In genomic region chr17:4553669-4554068, GRCh38 we compare ENCODE assay signal across 12 cellular contexts. TPM values are rescaled to one million over a fixed set of nuclear protein-coding genes. Genes with fewer than 3 reads are reported as not detected.
A peak's percentile ranks its signal among the peaks of the same experiment; 100 is the strongest.
DNase-seq lines count a peak whose midpoint lies in the region; ATAC-seq and TF ChIP-seq lines count a peak whose summit lies in the region.
"Had no signal": no experiment of that assay in that cellular context is flagged by ENCODE, and none has a peak within 500 bp of the region (broad histone marks: within the 10 kb centered on the region; RNA-seq: fewer than 3 reads in every experiment).

No MANE protein-coding gene starts in this region.

- peak overlapping the region; percentile 93 for H3K9ac ChIP-seq in SK-N-MC (ENCODE audit: insufficient read length)

- H3K4me3 ChIP-seq in SK-N-MC: peak overlapping the region; percentile 99
- H3K4me3 ChIP-seq in fibroblast of the aortic adventitia (ENCODE audit: low read depth, low read length): peak overlapping the region; percentile 80
- peak overlapping the region in 5 of 8 donors; percentile 72 to 100 (median 95) for H3K4me3 ChIP-seq in spleen

- H3K9me3 Mint-ChIP-seq in activated T-cell treated with anti-CD3 and anti-CD28 coated beads, Interleukin-2, amount 50 U/mL, for 4 hours: no peaks in the 10 kb centered on the region

- no peak for DNase-seq in activated T-cell treated with anti-CD3 and anti-CD28 coated beads, Interleukin-2, amount 50 U/mL, for 4 hours
- DNase-seq in activated T-cell treated with anti-CD3 and anti-CD28 coated beads for 4 hours (no peak), SK-N-MC (ENCODE audit: low read depth, low spot score) (no peak), fibroblast of the aortic adventitia (ENCODE audit: low read depth) (no peak), spleen (peak; percentile 64), AG08395 (ENCODE audit: low spot score) (no peak), DMS153 treated with DMSO at 0.1 percent for 48 hours (lab: John Stamatoyannopoulos, UW; ENCODE audit: unreplicated experiment) (no peak), DMS 273 treated with DMSO at 0.1 percent for 48 hours (lab: John Stamatoyannopoulos, UW) (no peak)
- DNase-seq: NCI-H510A had no signal

- H3K4me1 ChIP-seq in spleen: peaks cover 11 to 44% (median 27%) of the 10 kb centered on the region in 6 donors

- H3K27ac ChIP-seq in SK-N-MC (no peak overlapping the region), spleen (no peak overlapping the region)
- H3K27ac ChIP-seq: esophagus muscularis mucosa had no signal

- H3K36me3 ChIP-seq in SK-N-MC (ENCODE audit: insufficient read depth, low read length) (peaks cover 53% of the 10 kb centered on the region), spleen (peaks cover 3 to 55% (median 50%) of the 10 kb centered on the region in 6 donors)

- peak overlapping the region; percentile 95 for H3K4me3 Mint-ChIP-seq in activated T-cell treated with anti-CD3 and anti-CD28 coated beads, Interleukin-2, amount 50 U/mL, for 4 hours

- H3K27me3 Mint-ChIP-seq in activated T-cell treated with anti-CD3 and anti-CD28 coated beads, Interleukin-2, amount 50 U/mL, for 4 hours (ENCODE audit: low read depth): no peaks in the 10 kb centered on the region

- H3K9me3 ChIP-seq in SK-N-MC (ENCODE audit: low read depth, low read length) (no peaks in the 10 kb centered on the region), spleen (no peaks in the 10 kb centered on the region)
- H3K9me3 ChIP-seq: esophagus muscularis mucosa had no signal

- TF ChIP-seq CTCF in fibroblast of the aortic adventitia (IDR thresholded peaks at IDR 0.05; ENCODE audit: insufficient read depth, low read length) (no peak), spleen (IDR thresholded peaks at IDR 0.05 in 8 of 11, conservative IDR thresholded peaks at IDR 0.05 in 3 of 11) (no peak)

- no peak for ATAC-seq in activated T-cell treated with anti-CD3 and anti-CD28 coated beads, Interleukin-2, amount 50 U/mL, for 4 hours

- intact Hi-C loops in spleen (cut with DNase I; ENCODE audit: low total_unique reads): no loop called here

- H3K4me1 Mint-ChIP-seq in activated T-cell treated with anti-CD3 and anti-CD28 coated beads, Interleukin-2, amount 50 U/mL, for 4 hours (ENCODE audit: low read depth): peaks cover 25% of the 10 kb centered on the region

- H3K36me3 Mint-ChIP-seq in activated T-cell treated with anti-CD3 and anti-CD28 coated beads, Interleukin-2, amount 50 U/mL, for 4 hours (ENCODE audit: insufficient read depth): peaks cover 9% of the 10 kb centered on the region

- 72 to 89% (median 82%) methylated on average over 9 of the region's 9 CpGs for WGBS in spleen, 5 donors

- no peak for TF ChIP-seq POLR2A in spleen (IDR thresholded peaks at IDR 0.05)

- H3K27me3 ChIP-seq in spleen (replicated peaks in 1 of 7): no peaks in the 10 kb centered on the region
- H3K27me3 ChIP-seq: esophagus muscularis mucosa had no signal

RNA-seq across cellular contexts. Expression of gene MYBBP1A, which starts 1.5 kb away (rescaled TPM):
- 100 to 1,000 TPM; 261 to 278 (median 263) TPM for total RNA-seq in activated T-cell treated with anti-CD3 and anti-CD28 coated beads, Interleukin-2, amount 50 U/mL, for 4 hours
- total RNA-seq in fibroblast of the aortic adventitia (ENCODE audit: low replicate concordance) (51.0 and 55.8 TPM in 2 replicates), spleen (10 to 100 TPM; 37.1 to 71.2 (median 54.4) TPM)
- polyA plus RNA-seq in spleen: 10 to 100 TPM; 24.7 to 48.6 (median 35.5) TPM

RNA-seq across cellular contexts. Expression of gene GGT6, which starts 6.7 kb away (rescaled TPM):
- total RNA-seq in activated T-cell treated with anti-CD3 and anti-CD28 coated beads, Interleukin-2, amount 50 U/mL, for 4 hours: not detected
- total RNA-seq in fibroblast of the aortic adventitia (ENCODE audit: low replicate concordance): not detected in 2 replicates
- total RNA-seq in spleen: under 1 TPM in 1 of 7 donors, not detected in 6; 0.42 TPM
- polyA plus RNA-seq in spleen: under 1 TPM in 1 of 3 donors, not detected in 2; 0.03 TPM
- total RNA-seq: activated CD8-positive, alpha-beta memory T cell treated with anti-CD3 and anti-CD28 coated beads for 36 hours; esophagus muscularis mucosa; myocyte had no signal

RNA-seq across cellular contexts. Expression of gene SMTNL2, which starts 30.7 kb away (rescaled TPM):
- not detected for total RNA-seq in activated T-cell treated with anti-CD3 and anti-CD28 coated beads, Interleukin-2, amount 50 U/mL, for 4 hours
- total RNA-seq in fibroblast of the aortic adventitia (ENCODE audit: low replicate concordance): 0.16 TPM in 1 of 2 replicates, not detected in the other
- 1 to 10 TPM in 2 of 7 donors, under 1 TPM in 5; 0.42 to 1.5 (median 0.97) TPM for total RNA-seq in spleen
- polyA plus RNA-seq in spleen: under 1 TPM; 0.22 to 0.67 (median 0.36) TPM
- total RNA-seq: activated CD8-positive, alpha-beta memory T cell treated with anti-CD3 and anti-CD28 coated beads for 36 hours had no signal

RNA-seq across cellular contexts. Expression of gene SPNS2, which starts 55.0 kb away (rescaled TPM):
- total RNA-seq in activated T-cell treated with anti-CD3 and anti-CD28 coated beads, Interleukin-2, amount 50 U/mL, for 4 hours: under 1 TPM; 0.33 to 0.47 (median 0.46) TPM
- 0.16 and 0.27 TPM in 2 replicates for total RNA-seq in fibroblast of the aortic adventitia (ENCODE audit: low replicate concordance)
- 10 to 100 TPM; 19.6 to 53.5 (median 36.6) TPM for total RNA-seq in spleen
- 10 to 100 TPM in 2 of 3 donors, 1 to 10 TPM in 1; 8.1 to 20.4 (median 13.2) TPM for polyA plus RNA-seq in spleen
